15 cellular contexts compared by ENCODE assay signal in the genomic region with DNA sequence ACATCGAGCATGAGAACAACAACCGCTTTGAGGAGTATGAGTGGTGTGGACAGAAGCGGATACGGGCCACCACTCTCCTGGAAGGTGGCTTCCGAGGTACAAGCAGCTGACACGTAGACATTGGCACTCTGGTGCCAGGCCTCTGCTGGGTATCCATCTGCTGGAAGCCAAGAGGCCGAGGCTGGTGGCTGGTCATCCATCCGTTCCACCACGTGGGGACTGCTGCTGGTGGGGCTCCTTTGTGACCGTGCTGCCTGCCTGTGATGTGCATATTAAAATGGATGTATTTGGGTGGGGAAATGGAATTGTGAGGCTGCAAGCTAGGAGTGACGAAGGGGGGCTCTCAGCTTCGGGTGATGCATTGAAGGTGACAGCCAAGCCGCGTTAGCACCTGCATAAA. TPM values are rescaled to one million over a fixed set of nuclear protein-coding genes. Genes with fewer than 3 reads are reported as not detected.
DNase-seq lines count a peak whose midpoint lies in the region; ATAC-seq and TF ChIP-seq lines count a peak whose summit lies in the region.
"Had no signal": no experiment of that assay in that cellular context is flagged by ENCODE, and none has a peak within 500 bp of the region (broad histone marks: within the 10 kb centered on the region; RNA-seq: fewer than 3 reads in every experiment).

No MANE protein-coding gene starts in this region.

- H4K20me1 ChIP-seq in DND-41 (ENCODE audit: insufficient read depth, low read length) = peaks cover 39% of the 10 kb centered on the region

- no peak overlapping the region for H2BK12ac ChIP-seq in mesenchymal stem cell (ENCODE audit: low read length in 2 of 2)

- no peak overlapping the region for H2BK5ac ChIP-seq in mesenchymal stem cell (ENCODE audit: low read depth, low read length, poor library complexity, severe bottlenecking)

- ATAC-seq in DND-41 (ENCODE audit: insufficient read depth, low read depth) (no peak), gastrocnemius medialis (no peak), GM21381 (IDR thresholded peaks at IDR 0.05; ENCODE audit: unreplicated experiment) (no peak), lower lobe of right lung (no peak), Right ventricle myocardium superior (ENCODE audit: poor library complexity) (no peak)

- H4K91ac ChIP-seq in mesenchymal stem cell (ENCODE audit: low read length) = no peak overlapping the region

- H2AK5ac ChIP-seq in mesenchymal stem cell (ENCODE audit: low read length, severe bottlenecking) = no peak overlapping the region

- 95% methylated on average over 14 of the region's 14 CpGs for WGBS in mesenchymal stem cell

- no peak overlapping the region for H2BK15ac ChIP-seq in mesenchymal stem cell (ENCODE audit: low read depth, poor library complexity, severe bottlenecking)

- H3K4me2 ChIP-seq in DND-41 (ENCODE audit: insufficient read depth, low read length) (0 out of 2 replicates have a peak overlapping the region, but pooled peaks have one; percentile 7), mesenchymal stem cell (ENCODE audit: low read length, poor library complexity, severe bottlenecking) (no peak overlapping the region)

- TF ChIP-seq CTCF in DND-41 (IDR thresholded peaks at IDR 0.05; ENCODE audit: borderline replicate concordance, extremely low read depth, low read length, poor library complexity, severe bottlenecking) (no peak), WERI-Rb-1 (IDR thresholded peaks at IDR 0.05; ENCODE audit: low read depth, low read length) (no peak), gastrocnemius medialis (IDR thresholded peaks at IDR 0.05 in 4 of 5, conservative IDR thresholded peaks at IDR 0.05 in 1 of 5) (no peak), lower lobe of right lung (IDR thresholded peaks at IDR 0.05) (no peak)

- no peaks in the 10 kb centered on the region for H3K27me3 ChIP-seq in DND-41 (ENCODE audit: insufficient read depth, low read length, poor library complexity)
- no peaks in the 10 kb centered on the region for H3K27me3 ChIP-seq in WERI-Rb-1 (ENCODE audit: insufficient read depth, low read depth, severe bottlenecking)
- no peaks in the 10 kb centered on the region for H3K27me3 ChIP-seq in mesenchymal stem cell (ENCODE audit: control insufficient read depth in 1 of 2, insufficient read depth in 1 of 2, low read length in 2 of 2)
- no peaks in the 10 kb centered on the region for H3K27me3 ChIP-seq in gastrocnemius medialis
- no peaks in the 10 kb centered on the region for H3K27me3 ChIP-seq in lower lobe of right lung (ENCODE audit: low read depth)
- H3K27me3 ChIP-seq: SJCRH30 had no signal

- H3K23ac ChIP-seq in mesenchymal stem cell (ENCODE audit: low read length in 2 of 2) = no peak overlapping the region

- no peak overlapping the region for H2AFZ ChIP-seq in DND-41 (ENCODE audit: low read depth, low read length)
- H2AFZ ChIP-seq in mesenchymal stem cell (ENCODE audit: low read depth, low read length) = no peak overlapping the region

- H3K4ac ChIP-seq in mesenchymal stem cell (ENCODE audit: low read depth in 1 of 2, low read length in 2 of 2) = no peak overlapping the region

- no peak overlapping the region for H3K27ac ChIP-seq in DND-41 (ENCODE audit: low read length)
- H3K27ac ChIP-seq in WERI-Rb-1 = peak overlapping the region; percentile 97
- H3K27ac ChIP-seq in mesenchymal stem cell (ENCODE audit: low read length, poor library complexity, severe bottlenecking) = no peak overlapping the region
- H3K27ac ChIP-seq in gastrocnemius medialis = peak overlapping the region; percentile 70 to 82 (median 76)
- H3K27ac ChIP-seq in lower lobe of right lung = no peak overlapping the region
- H3K27ac ChIP-seq: SJCRH30 had no signal

- no peak overlapping the region for H2BK120ac ChIP-seq in mesenchymal stem cell (ENCODE audit: low read depth, low read length)

- no peak for TF ChIP-seq POLR2A in gastrocnemius medialis (IDR thresholded peaks at IDR 0.05)

- H3K9ac ChIP-seq in DND-41 (ENCODE audit: low read depth, low read length) (no peak overlapping the region), mesenchymal stem cell (ENCODE audit: low read length) (peak overlapping the region; percentile 11)

- H3K4me3 ChIP-seq in DND-41 (ENCODE audit: low read depth in 1 of 2, low read length in 2 of 2) (no peak overlapping the region), WERI-Rb-1 (ENCODE audit: low read depth, low read length) (no peak overlapping the region), mesenchymal stem cell (ENCODE audit: insufficient read depth in 1 of 2, low read depth in 1 of 2, low read length in 2 of 2) (no peak overlapping the region), gastrocnemius medialis (no peak overlapping the region), lower lobe of right lung (no peak overlapping the region)
- H3K4me3 ChIP-seq: SJCRH30 had no signal

- peaks cover 86% of the 10 kb centered on the region for H3K36me3 ChIP-seq in DND-41 (ENCODE audit: insufficient read depth, low read length)
- peaks cover 74% of the 10 kb centered on the region for H3K36me3 ChIP-seq in WERI-Rb-1
- H3K36me3 ChIP-seq in mesenchymal stem cell (ENCODE audit: control insufficient read depth in 1 of 2, insufficient read depth in 2 of 2, low read depth in 1 of 2, low read length in 2 of 2) = peaks cover 62 to 80% of the 10 kb centered on the region in 2 experiments
- peaks cover 0 to 61% of the 10 kb centered on the region in 2 donors for H3K36me3 ChIP-seq in gastrocnemius medialis
- H3K36me3 ChIP-seq in lower lobe of right lung = peaks cover 77% of the 10 kb centered on the region

- H3K79me2 ChIP-seq in DND-41 (ENCODE audit: insufficient read depth, low read length) = peaks cover 45% of the 10 kb centered on the region

- peaks cover 66% of the 10 kb centered on the region for H3K79me1 ChIP-seq in mesenchymal stem cell (replicated peaks; ENCODE audit: low read length, poor library complexity, severe bottlenecking)

- no peak for DNase-seq in DND-41
- DNase-seq in WERI-Rb-1 = no peak
- DNase-seq in mesenchymal stem cell = no peak
- DNase-seq in gastrocnemius medialis = no peak
- DNase-seq in lower lobe of right lung = no peak
- DNase-seq in NCI-H2029 treated with DMSO at 0.1 percent for 48 hours (lab: John Stamatoyannopoulos, UW) = no peak
- DNase-seq in Right ventricle myocardium superior = no peak
- DNase-seq: AML-193; CD4-positive, alpha-beta T cell; GOT3; NCI-H226 had no signal

- H3K4me1 ChIP-seq in DND-41 (ENCODE audit: insufficient read depth, low read length) (peaks cover 34% of the 10 kb centered on the region), mesenchymal stem cell (ENCODE audit: control insufficient read depth, insufficient read depth, low read depth, low read length) (peaks cover 6% of the 10 kb centered on the region), gastrocnemius medialis (peaks cover 73 to 79% of the 10 kb centered on the region in 2 donors), lower lobe of right lung (peaks cover 30% of the 10 kb centered on the region)

- no peak overlapping the region for H3K14ac ChIP-seq in mesenchymal stem cell (ENCODE audit: low read length in 2 of 2)

- H4K8ac ChIP-seq in mesenchymal stem cell (ENCODE audit: low read length) = no peak overlapping the region

- H3K9me3 ChIP-seq in DND-41 (ENCODE audit: insufficient read depth, low read length, severe bottlenecking) (no peaks in the 10 kb centered on the region), WERI-Rb-1 (ENCODE audit: severe bottlenecking) (no peaks in the 10 kb centered on the region), mesenchymal stem cell (ENCODE audit: control insufficient read depth, low read length) (no peaks in the 10 kb centered on the region), gastrocnemius medialis (no peaks in the 10 kb centered on the region), lower lobe of right lung (no peaks in the 10 kb centered on the region)
- H3K9me3 ChIP-seq: SJCRH30 had no signal

- intact Hi-C loops in gastrocnemius medialis (cut with DNase I; ENCODE audit: low total_unique reads) (no loop called here), lower lobe of right lung (cut with DNase I) (no loop called here), Right ventricle myocardium superior (cut with DNase I) (no loop called here)

- in situ Hi-C loops in gastrocnemius medialis (cut with MboI; ENCODE audit: low sequenced_read_pairs in 4 of 4) = no loop called here

- H3K18ac ChIP-seq in mesenchymal stem cell (ENCODE audit: low read depth in 1 of 2, low read length in 2 of 2) = no peak overlapping the region

RNA-seq across cellular contexts. Expression of a gene that starts 38.2 kb away (rescaled TPM):
- 17.9 TPM for polyA plus RNA-seq in mesenchymal stem cell (2013, experiment 1 of 2)
- 18.1 TPM for polyA plus RNA-seq in mesenchymal stem cell (2013, experiment 2 of 2)
- total RNA-seq in gastrocnemius medialis = 1 to 10 TPM; 2.6 to 5.9 (median 4.2) TPM
- 22.6 TPM for total RNA-seq in lower lobe of right lung
- total RNA-seq in Right ventricle myocardium superior = 8.1 TPM

RNA-seq across cellular contexts. Expression of a gene that starts 38.4 kb away (rescaled TPM):
- 0.76 TPM for polyA plus RNA-seq in mesenchymal stem cell (2013, experiment 1 of 2)
- polyA plus RNA-seq in mesenchymal stem cell (2013, experiment 2 of 2) = 0.63 TPM
- under 1 TPM in 1 of 4 donors, not detected in 3; 0.78 TPM for total RNA-seq in gastrocnemius medialis
- total RNA-seq in lower lobe of right lung = 14.5 TPM
- total RNA-seq in Right ventricle myocardium superior = 0.83 TPM
- total RNA-seq: LHCN-M2, RPMI7951, SJCRH30 had no signal

Comparison
In these comparisons a context has a peak if more than half of its experiments do, and no peak if none do; other contexts are left out.
1. H3K27ac ChIP-seq: peak in WERI-Rb-1 (single experiment) and gastrocnemius medialis (4 of 4); none in DND-41 (single experiment), mesenchymal stem cell (single experiment) and lower lobe of right lung (single experiment).